In the genomic region with DNA sequence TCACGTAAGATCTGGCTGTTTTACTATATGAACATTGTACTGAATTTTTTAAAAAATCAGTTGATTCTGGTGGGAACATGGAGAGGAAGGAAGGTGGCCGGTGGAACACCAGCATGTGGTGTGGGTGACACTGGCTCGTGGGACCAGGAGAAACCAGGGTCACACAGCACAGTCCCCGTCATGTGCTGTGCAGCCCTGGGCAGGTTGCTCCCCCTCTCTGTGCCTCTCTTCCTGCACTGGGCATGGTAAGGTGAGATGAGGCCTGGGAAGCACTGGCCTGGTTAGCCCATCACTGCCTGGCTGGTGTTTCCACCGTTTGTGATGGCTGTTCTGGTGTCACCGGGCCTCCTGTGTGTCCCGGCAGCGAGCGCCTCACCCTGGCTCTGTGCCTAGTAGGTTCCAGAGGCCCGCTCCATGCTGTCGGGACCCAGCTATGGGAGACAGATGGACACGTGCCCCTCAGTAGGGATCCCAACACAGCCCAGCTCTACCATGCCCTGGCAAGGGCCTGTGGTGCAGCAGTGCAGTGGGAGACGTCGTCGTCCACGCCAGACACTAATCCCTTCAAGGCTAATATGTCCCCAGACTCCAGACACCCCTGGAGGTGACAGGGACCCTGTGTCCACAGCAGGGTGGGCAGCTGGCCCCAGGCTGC, we compare ENCODE assay signal across 1 cellular context.
TF ChIP-seq lines count a peak whose summit lies in the region.

No MANE protein-coding gene starts in this region.

TF ChIP-seq in K562, 482 proteins besides CTCF, POLR2A, EP300 and RAD21 (continued from another document):
- TF ChIP-seq, protein P1, sequence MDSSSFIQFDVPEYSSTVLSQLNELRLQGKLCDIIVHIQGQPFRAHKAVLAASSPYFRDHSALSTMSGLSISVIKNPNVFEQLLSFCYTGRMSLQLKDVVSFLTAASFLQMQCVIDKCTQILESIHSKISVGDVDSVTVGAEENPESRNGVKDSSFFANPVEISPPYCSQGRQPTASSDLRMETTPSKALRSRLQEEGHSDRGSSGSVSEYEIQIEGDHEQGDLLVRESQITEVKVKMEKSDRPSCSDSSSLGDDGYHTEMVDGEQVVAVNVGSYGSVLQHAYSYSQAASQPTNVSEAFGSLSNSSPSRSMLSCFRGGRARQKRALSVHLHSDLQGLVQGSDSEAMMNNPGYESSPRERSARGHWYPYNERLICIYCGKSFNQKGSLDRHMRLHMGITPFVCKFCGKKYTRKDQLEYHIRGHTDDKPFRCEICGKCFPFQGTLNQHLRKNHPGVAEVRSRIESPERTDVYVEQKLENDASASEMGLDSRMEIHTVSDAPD (CRISPR knock-in tag; IDR thresholded peaks at IDR 0.05) = no peak
- TF ChIP-seq, protein P2, sequence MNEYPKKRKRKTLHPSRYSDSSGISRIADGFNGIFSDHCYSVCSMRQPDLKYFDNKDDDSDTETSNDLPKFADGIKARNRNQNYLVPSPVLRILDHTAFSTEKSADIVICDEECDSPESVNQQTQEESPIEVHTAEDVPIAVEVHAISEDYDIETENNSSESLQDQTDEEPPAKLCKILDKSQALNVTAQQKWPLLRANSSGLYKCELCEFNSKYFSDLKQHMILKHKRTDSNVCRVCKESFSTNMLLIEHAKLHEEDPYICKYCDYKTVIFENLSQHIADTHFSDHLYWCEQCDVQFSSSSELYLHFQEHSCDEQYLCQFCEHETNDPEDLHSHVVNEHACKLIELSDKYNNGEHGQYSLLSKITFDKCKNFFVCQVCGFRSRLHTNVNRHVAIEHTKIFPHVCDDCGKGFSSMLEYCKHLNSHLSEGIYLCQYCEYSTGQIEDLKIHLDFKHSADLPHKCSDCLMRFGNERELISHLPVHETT (CRISPR knock-in tag; conservative IDR thresholded peaks at IDR 0.05 in 1 of 2, IDR thresholded peaks at IDR 0.05 in 1 of 2) = no peak
- TF ChIP-seq, protein P3, sequence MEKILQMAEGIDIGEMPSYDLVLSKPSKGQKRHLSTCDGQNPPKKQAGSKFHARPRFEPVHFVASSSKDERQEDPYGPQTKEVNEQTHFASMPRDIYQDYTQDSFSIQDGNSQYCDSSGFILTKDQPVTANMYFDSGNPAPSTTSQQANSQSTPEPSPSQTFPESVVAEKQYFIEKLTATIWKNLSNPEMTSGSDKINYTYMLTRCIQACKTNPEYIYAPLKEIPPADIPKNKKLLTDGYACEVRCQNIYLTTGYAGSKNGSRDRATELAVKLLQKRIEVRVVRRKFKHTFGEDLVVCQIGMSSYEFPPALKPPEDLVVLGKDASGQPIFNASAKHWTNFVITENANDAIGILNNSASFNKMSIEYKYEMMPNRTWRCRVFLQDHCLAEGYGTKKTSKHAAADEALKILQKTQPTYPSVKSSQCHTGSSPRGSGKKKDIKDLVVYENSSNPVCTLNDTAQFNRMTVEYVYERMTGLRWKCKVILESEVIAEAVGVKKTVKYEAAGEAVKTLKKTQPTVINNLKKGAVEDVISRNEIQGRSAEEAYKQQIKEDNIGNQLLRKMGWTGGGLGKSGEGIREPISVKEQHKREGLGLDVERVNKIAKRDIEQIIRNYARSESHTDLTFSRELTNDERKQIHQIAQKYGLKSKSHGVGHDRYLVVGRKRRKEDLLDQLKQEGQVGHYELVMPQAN (IDR thresholded peaks at IDR 0.05; ENCODE audit: borderline replicate concordance) = no peak
- no peak for TF ChIP-seq RBM22 (IDR thresholded peaks at IDR 0.05; ENCODE audit: low read depth, low read length, poor library complexity, severe bottlenecking)
- TF ChIP-seq ZNF232 (CRISPR knock-in tag; IDR thresholded peaks at IDR 0.05) = no peak
- TF ChIP-seq KDM1A (IDR thresholded peaks at IDR 0.05) = peak; percentile 15 to 65; a peak in 2 of 4 replicates
- TF ChIP-seq ILF3 (IDR thresholded peaks at IDR 0.05; ENCODE audit: borderline replicate concordance) = no peak
- TF ChIP-seq POU5F1 (IDR thresholded peaks at IDR 0.05; ENCODE audit: borderline replicate concordance, low read depth, low read length, partially characterized antibody) = no peak
- TF ChIP-seq ZFPM2 (CRISPR knock-in tag; IDR thresholded peaks at IDR 0.05) = no peak
- 0 out of 2 replicates have a peak, but pooled peaks have one; percentile 47 for TF ChIP-seq SMARCA5 (IDR thresholded peaks at IDR 0.05)
- TF ChIP-seq NCOA6 (IDR thresholded peaks at IDR 0.05) = no peak
- no peak for TF ChIP-seq HNRNPH1 (optimal IDR thresholded peaks at IDR 0.05; ENCODE audit: low read depth, low read length)
- no peak for TF ChIP-seq MTA2 (IDR thresholded peaks at IDR 0.05; ENCODE audit: low read depth)
- TF ChIP-seq PRMT5 (CRISPR knock-in tag; IDR thresholded peaks at IDR 0.05) = no peak
- TF ChIP-seq MTA3 (IDR thresholded peaks at IDR 0.05; ENCODE audit: borderline replicate concordance) = no peak
- peak; percentile 50 for TF ChIP-seq RBM25 (IDR thresholded peaks at IDR 0.05; ENCODE audit: low read depth, low read length, severe bottlenecking)
- TF ChIP-seq ZNF274 (IDR thresholded peaks at IDR 0.05; ENCODE audit: borderline replicate concordance, low read depth, low read length) = no peak
- TF ChIP-seq NFIC (IDR thresholded peaks at IDR 0.05) = peak; percentile 21; the same call in 1 of the 2 replicates
- TF ChIP-seq ZFP36 (IDR thresholded peaks at IDR 0.05; ENCODE audit: low read depth, low read length, partially characterized antibody) = peak; percentile 82
- TF ChIP-seq ESRRA (IDR thresholded peaks at IDR 0.05; ENCODE audit: borderline replicate concordance, low read depth) = no peak
- 0 out of 4 replicates have a peak, but pooled peaks of 1 of the 2 experiments have one; percentile 10 for TF ChIP-seq RCOR1 (IDR thresholded peaks at IDR 0.05; ENCODE audit: borderline replicate concordance in 1 of 2, low read depth in 2 of 2, low read length in 2 of 2)
- TF ChIP-seq GABPA (tag; conservative IDR thresholded peaks at IDR 0.05; ENCODE audit: low read depth) = no peak
- no peak for TF ChIP-seq HMGN3 (IDR thresholded peaks at IDR 0.05; ENCODE audit: borderline replicate concordance, extremely low read depth, insufficient read length, low read depth, low read length)
TF ChIP-seq in K562: peak in this region for 9.
